ENCODE assay signal across 14 cellular contexts in genomic region chr10:124677291-124677690, GRCh38.
A peak's percentile ranks its signal among the peaks of the same experiment; 100 is the strongest.
DNase-seq lines count a peak whose midpoint lies in the region; ATAC-seq and TF ChIP-seq lines count a peak whose summit lies in the region.
"Had no signal": no experiment of that assay in that cellular context is flagged by ENCODE, and none has a peak within 500 bp of the region (broad histone marks: within the 10 kb centered on the region; RNA-seq: fewer than 3 reads in every experiment).

No MANE protein-coding gene starts in this region.

- H3K9me3 ChIP-seq in naive thymus-derived CD4-positive, alpha-beta T cell (ENCODE audit: control insufficient read depth in 2 of 3, low read length in 3 of 3): no peaks in the 10 kb centered on the region
- H3K9me3 ChIP-seq in tibial nerve (no peaks in the 10 kb centered on the region), OCI-LY7 (ENCODE audit: low read length) (no peaks in the 10 kb centered on the region)
- H3K9me3 ChIP-seq: stomach had no signal

- no TSS peak for BruUV-seq in OCI-LY7 (replicated peaks; lab: Mats Ljungman, UMichigan)

- H3K27me3 Mint-ChIP-seq in activated naive CD8-positive, alpha-beta T cell: no peaks in the 10 kb centered on the region
- no peaks in the 10 kb centered on the region for H3K27me3 Mint-ChIP-seq in activated naive CD8-positive, alpha-beta T cell treated with anti-CD3 and anti-CD28 coated beads for 36 hours
- no peaks in the 10 kb centered on the region for H3K27me3 Mint-ChIP-seq in naive thymus-derived CD4-positive, alpha-beta T cell

- no peak overlapping the region for H3K4me2 ChIP-seq in OCI-LY7 (ENCODE audit: low read length)

- H3K27me3 ChIP-seq in dorsolateral prefrontal cortex (no peaks in the 10 kb centered on the region), tibial nerve (no peaks in the 10 kb centered on the region)
- no peaks in the 10 kb centered on the region for H3K27me3 ChIP-seq in naive thymus-derived CD4-positive, alpha-beta T cell (ENCODE audit: control insufficient read depth in 2 of 2, insufficient read depth in 2 of 2, low read length in 2 of 2)
- H3K27me3 ChIP-seq: stomach had no signal

- H3K36me3 Mint-ChIP-seq in activated naive CD8-positive, alpha-beta T cell: peaks cover 14% of the 10 kb centered on the region
- peaks cover 20% of the 10 kb centered on the region for H3K36me3 Mint-ChIP-seq in activated naive CD8-positive, alpha-beta T cell treated with anti-CD3 and anti-CD28 coated beads for 36 hours
- H3K36me3 Mint-ChIP-seq in naive thymus-derived CD4-positive, alpha-beta T cell: peaks cover 4 to 34% (median 16%) of the 10 kb centered on the region in 5 donors

- POLR2A ChIA-PET in naive thymus-derived CD4-positive, alpha-beta T cell (lab: Charles Lee): interaction anchor here (0.7 to 7.8 kb wide), 8 partner anchors 9 to 45 kb away, joined by 3 to 74 read pairs (median 5); no protein-coding TSS in a partner anchor
- POLR2A ChIA-PET in OCI-LY7 (lab: Charles Lee): no interaction called here

- peaks cover 0 to 15% (median 11%) of the 10 kb centered on the region in 3 experiments for H3K36me3 ChIP-seq in naive thymus-derived CD4-positive, alpha-beta T cell (ENCODE audit: control insufficient read depth in 2 of 3, insufficient read depth in 3 of 3, low read length in 3 of 3)
- H3K36me3 ChIP-seq in tibial nerve (peaks cover 0 to 20% (median 0%) of the 10 kb centered on the region in 3 donors), OCI-LY7 (ENCODE audit: insufficient read depth, low read length) (peaks cover 97% of the 10 kb centered on the region)

- WGBS in tibial nerve, 2 donors: 66% methylated on average over 10 of the region's 10 CpGs

- H3K9me2 ChIP-seq in OCI-LY7 (ENCODE audit: insufficient read depth, low read length): no peaks in the 10 kb centered on the region

- peak overlapping the region in 15 of 59 donors; percentile 1 to 38 (median 13) for H3K4me3 ChIP-seq in dorsolateral prefrontal cortex
- no peak overlapping the region for H3K4me3 ChIP-seq in naive thymus-derived CD4-positive, alpha-beta T cell (ENCODE audit: low read length)
- no peak overlapping the region for H3K4me3 ChIP-seq in tibial nerve
- H3K4me3 ChIP-seq in OCI-LY7 (ENCODE audit: low read depth, low read length, poor library complexity, severe bottlenecking): no peak overlapping the region
- H3K4me3 ChIP-seq: stomach had no signal

- TF ChIP-seq POLR2A in tibial nerve (IDR thresholded peaks at IDR 0.05): no peak

- H3K79me2 ChIP-seq in OCI-LY7 (ENCODE audit: insufficient read depth, low read depth, low read length): peaks cover 38% of the 10 kb centered on the region

- intact Hi-C loops in dorsolateral prefrontal cortex (cut with DNase I): no loop called here
- intact Hi-C loops in naive thymus-derived CD4-positive, alpha-beta T cell (cut with micrococcal nuclease): loop anchor here in 1 of 2 donors (5.0 kb wide), 1 partner anchor 40 kb away; no protein-coding TSS in a partner anchor
- intact Hi-C loops in OCI-LY7 (cut with micrococcal nuclease; ENCODE audit: unreplicated experiment): no loop called here

- H3K4me1 Mint-ChIP-seq in activated naive CD8-positive, alpha-beta T cell (ENCODE audit: low read depth): peaks cover 85% of the 10 kb centered on the region
- peaks cover 69% of the 10 kb centered on the region for H3K4me1 Mint-ChIP-seq in activated naive CD8-positive, alpha-beta T cell treated with anti-CD3 and anti-CD28 coated beads for 36 hours
- peaks cover 59 to 95% (median 88%) of the 10 kb centered on the region in 7 donors for H3K4me1 Mint-ChIP-seq in naive thymus-derived CD4-positive, alpha-beta T cell

- ATAC-seq in naive thymus-derived CD4-positive, alpha-beta T cell: no peak

- peak overlapping the region; percentile 37 for H3K27ac Mint-ChIP-seq in activated naive CD8-positive, alpha-beta T cell
- H3K27ac Mint-ChIP-seq in activated naive CD8-positive, alpha-beta T cell treated with anti-CD3 and anti-CD28 coated beads for 36 hours: no peak overlapping the region
- peak overlapping the region; percentile 47 to 97 (median 91) for H3K27ac Mint-ChIP-seq in naive thymus-derived CD4-positive, alpha-beta T cell

- peak overlapping the region; percentile 30 for H3K4me3 Mint-ChIP-seq in activated naive CD8-positive, alpha-beta T cell
- no peak overlapping the region for H3K4me3 Mint-ChIP-seq in activated naive CD8-positive, alpha-beta T cell treated with anti-CD3 and anti-CD28 coated beads for 36 hours
- peak overlapping the region; percentile 15 to 93 (median 81) for H3K4me3 Mint-ChIP-seq in naive thymus-derived CD4-positive, alpha-beta T cell

- H4K20me1 ChIP-seq in OCI-LY7 (ENCODE audit: insufficient read depth, low read length): no peaks in the 10 kb centered on the region; the same call in 1 of the 2 replicates

- no peak overlapping the region for H2AFZ ChIP-seq in OCI-LY7 (ENCODE audit: low read length)

- peaks cover 79 to 92% of the 10 kb centered on the region in 2 donors for H3K4me1 ChIP-seq in naive thymus-derived CD4-positive, alpha-beta T cell (ENCODE audit: control insufficient read depth in 2 of 2, insufficient read depth in 2 of 2, low read length in 2 of 2)
- H3K4me1 ChIP-seq in tibial nerve: peaks cover 7 to 100% (median 89%) of the 10 kb centered on the region in 4 donors
- H3K4me1 ChIP-seq in OCI-LY7 (ENCODE audit: insufficient read depth, low read length, poor library complexity, severe bottlenecking): no peaks in the 10 kb centered on the region

- H3K9me3 Mint-ChIP-seq in activated naive CD8-positive, alpha-beta T cell (ENCODE audit: low read depth): no peaks in the 10 kb centered on the region
- no peaks in the 10 kb centered on the region for H3K9me3 Mint-ChIP-seq in activated naive CD8-positive, alpha-beta T cell treated with anti-CD3 and anti-CD28 coated beads for 36 hours
- no peaks in the 10 kb centered on the region for H3K9me3 Mint-ChIP-seq in naive thymus-derived CD4-positive, alpha-beta T cell

- TF ChIP-seq CTCF in dorsolateral prefrontal cortex (IDR thresholded peaks at IDR 0.05 in 54 of 56, conservative IDR thresholded peaks at IDR 0.05 in 2 of 56; ENCODE audit: low read depth in 1 of 56, partially characterized antibody in 56 of 56) (no peak), tibial nerve (IDR thresholded peaks at IDR 0.05) (no peak), OCI-LY7 (conservative IDR thresholded peaks at IDR 0.05; ENCODE audit: low read length) (no peak)

- CTCF ChIA-PET in naive thymus-derived CD4-positive, alpha-beta T cell (lab: Charles Lee): interaction anchor here (0.6 kb wide), 1 partner anchor 52 kb away, joined by 3 read pairs; no protein-coding TSS in a partner anchor
- CTCF ChIA-PET in OCI-LY7 (lab: Charles Lee; ENCODE audit: unreplicated experiment): no interaction called here

- DNase-seq in activated naive CD8-positive, alpha-beta T cell treated with anti-CD3 and anti-CD28 coated beads for 36 hours: no peak
- DNase-seq in dorsolateral prefrontal cortex: peak in 1 of 10 donors; percentile 74
- no peak for DNase-seq in naive thymus-derived CD4-positive, alpha-beta T cell
- DNase-seq in tibial nerve (ENCODE audit: low spot score in 2 of 2): no peak
- DNase-seq in stimulated activated CD4-positive, alpha-beta T cell treated with anti-CD3 and anti-CD28 coated beads, Interleukin-4, amount 100 ng/mL, for 24 hours: no peak
- no peak for DNase-seq in activated CD4-positive, CD25-positive, alpha-beta regulatory T cell treated with anti-CD3 and anti-CD28 coated beads, Interleukin-2, amount 50 U/mL, for 72 hours
- DNase-seq in OCI-LY7 (ENCODE audit: low spot score): no peak
- DNase-seq: activated CD8-positive, alpha-beta memory T cell treated with anti-CD3 and anti-CD28 coated beads for 24 hours; EL; NCI-H1436; stimulated activated CD4-positive, alpha-beta T cell treated with anti-CD3 and anti-CD28 coated beads, Interleukin-1b, Interleukin-23, amount 100 ng/mL, for 48 hours; stomach; SW 1271 had no signal

- H3K27ac ChIP-seq in dorsolateral prefrontal cortex: peak overlapping the region; percentile 71 to 100 (median 98)
- no peak overlapping the region for H3K27ac ChIP-seq in naive thymus-derived CD4-positive, alpha-beta T cell (ENCODE audit: low read depth, low read length)
- peak overlapping the region; percentile 53 to 95 (median 88) for H3K27ac ChIP-seq in tibial nerve
- no peak overlapping the region for H3K27ac ChIP-seq in OCI-LY7 (ENCODE audit: low read depth, low read length, poor library complexity, severe bottlenecking)

- peak in 1 of 2 donors; percentile 15 for TF ChIP-seq EP300 in tibial nerve (IDR thresholded peaks at IDR 0.05)

Comparison
In these comparisons a context has a peak if more than half of its experiments do, and no peak if none do; other contexts are left out.
1. H3K27ac ChIP-seq: peak in dorsolateral prefrontal cortex (59 of 59) and tibial nerve (4 of 4); none in naive thymus-derived CD4-positive, alpha-beta T cell (single experiment) and OCI-LY7 (single experiment).